Comparison of ENCODE assay signal across 12 cellular contexts in the genomic region with DNA sequence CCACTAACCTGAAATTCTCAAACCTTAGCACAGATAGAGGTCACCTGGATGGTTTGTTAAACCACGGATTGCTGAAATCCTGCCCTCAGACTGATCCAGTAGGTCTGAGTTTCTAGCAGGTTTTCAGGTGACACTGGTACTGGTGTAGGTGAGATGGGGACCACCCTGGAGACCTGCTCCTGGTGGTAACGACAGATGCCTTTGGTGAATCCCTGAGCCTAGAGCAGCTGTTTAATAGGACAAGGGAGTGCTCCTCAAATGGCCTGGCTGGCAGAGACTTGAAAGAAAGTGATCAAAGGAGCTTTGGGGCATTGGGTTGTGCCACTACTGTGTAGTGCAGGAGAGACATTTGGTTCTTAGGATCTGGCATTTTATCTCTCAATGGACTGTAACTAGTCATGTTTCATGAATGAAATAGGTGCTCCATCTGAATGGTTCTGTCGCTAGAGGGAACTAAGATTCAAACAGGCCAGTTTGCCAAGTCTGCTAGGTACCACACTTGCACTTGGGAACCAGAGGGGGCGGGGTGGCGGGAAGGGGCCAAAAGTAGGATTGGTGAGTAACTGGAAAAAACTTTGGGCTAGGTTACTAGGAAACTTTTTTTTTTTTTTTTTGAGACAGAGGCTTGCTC. TPM values are rescaled to one million over a fixed set of nuclear protein-coding genes. Genes with fewer than 3 reads are reported as not detected.
DNase-seq lines count a peak whose midpoint lies in the region; ATAC-seq and TF ChIP-seq lines count a peak whose summit lies in the region.
"Had no signal": no experiment of that assay in that cellular context is flagged by ENCODE, and none has a peak within 500 bp of the region (broad histone marks: within the 10 kb centered on the region; RNA-seq: fewer than 3 reads in every experiment).

No MANE protein-coding gene starts in this region.

- H3K4me3 ChIP-seq in cardiac muscle cell (no peak overlapping the region), fibroblast of mammary gland (ENCODE audit: control insufficient read depth, low read depth, low read length) (no peak overlapping the region)
- H3K4me3 ChIP-seq: lung had no signal

- peak in 1 of 2 donors; percentile 52 for DNase-seq in cardiac muscle cell (ENCODE audit: low read depth in 1 of 2, low spot score in 1 of 2)
- DNase-seq in left cardiac atrium: no peak
- DNase-seq in fibroblast of mammary gland (ENCODE audit: low read depth): peak; percentile 77
- DNase-seq in COR-L47 (lab: John Stamatoyannopoulos, UW): no peak
- no peak for DNase-seq in NCI-H1694 treated with DMSO at 0.1 percent for 48 hours (lab: John Stamatoyannopoulos, UW)
- DNase-seq in NCI-H1105 treated with DMSO at 0.1 percent for 48 hours (lab: John Stamatoyannopoulos, UW): no peak
- DNase-seq: activated B cell treated with CpG ODN at 0.5 μM for 24 hours; effector CD4-positive, alpha-beta T cell; stimulated activated CD4-positive, alpha-beta T cell treated with anti-CD3 and anti-CD28 coated beads, Interleukin-4, amount 100 ng/mL, for 1 hour had no signal

- intact Hi-C loops in left cardiac atrium (cut with DNase I): no loop called here

- ATAC-seq in left cardiac atrium (no peak), GM19397 (IDR thresholded peaks at IDR 0.05; ENCODE audit: unreplicated experiment) (no peak)

- no peaks in the 10 kb centered on the region for H3K27me3 ChIP-seq in cardiac muscle cell

- TF ChIP-seq POLR2A in Raji (IDR thresholded peaks at IDR 0.05; ENCODE audit: insufficient read depth, low read depth, low read length): peak; percentile 7; the same call in 1 of the 2 replicates

- peaks cover 30% of the 10 kb centered on the region for H3K36me3 ChIP-seq in cardiac muscle cell

- no peaks in the 10 kb centered on the region for H3K9me3 ChIP-seq in cardiac muscle cell (ENCODE audit: low read depth)

- peaks cover 8% of the 10 kb centered on the region for H3K4me1 ChIP-seq in cardiac muscle cell (ENCODE audit: low read depth)

- TF ChIP-seq CTCF in cardiac muscle cell (IDR thresholded peaks at IDR 0.05; ENCODE audit: low read depth, low read length) (no peak), fibroblast of mammary gland (conservative IDR thresholded peaks at IDR 0.05; ENCODE audit: control insufficient read depth, insufficient read depth, low read depth, low read length) (no peak)

- H3K27ac ChIP-seq in cardiac muscle cell: peak overlapping the region; percentile 64

RNA-seq across cellular contexts. Expression of gene IFI35, which starts 2.9 kb away (rescaled TPM):
- total RNA-seq in cardiac muscle cell: 4.7 and 6.8 TPM in 2 replicates
- 8.7 and 9.4 TPM in 2 replicates for polyA plus RNA-seq in cardiac muscle cell
- 10 to 100 TPM; 19.4 to 23.7 TPM for total RNA-seq in left cardiac atrium

RNA-seq across cellular contexts. Expression of gene RPL27, which starts 5.4 kb away (rescaled TPM):
- total RNA-seq in cardiac muscle cell (958 and 1,193 TPM in 2 replicates), left cardiac atrium (100 to 1,000 TPM; 722 to 820 TPM)
- 906 and 971 TPM in 2 replicates for polyA plus RNA-seq in cardiac muscle cell

RNA-seq across cellular contexts. Expression of gene VAT1, which starts 18.5 kb away (rescaled TPM):
- total RNA-seq in cardiac muscle cell (264 and 312 TPM in 2 replicates), left cardiac atrium (100 to 1,000 TPM; 115 to 118 TPM)
- polyA plus RNA-seq in cardiac muscle cell: 207 and 216 TPM in 2 replicates

RNA-seq across cellular contexts. Expression of gene RND2, which starts 21.4 kb away (rescaled TPM):
- 18.5 and 18.8 TPM in 2 replicates for total RNA-seq in cardiac muscle cell
- polyA plus RNA-seq in cardiac muscle cell: 19.9 and 23.1 TPM in 2 replicates
- total RNA-seq in left cardiac atrium: 1 to 10 TPM; 1.6 to 1.8 TPM

RNA-seq across cellular contexts. Expression of gene RUNDC1, which starts 23.3 kb away (rescaled TPM):
- total RNA-seq in cardiac muscle cell: 20.5 and 28.8 TPM in 2 replicates
- 33.8 and 39.0 TPM in 2 replicates for polyA plus RNA-seq in cardiac muscle cell
- 10 to 100 TPM in 1 of 2 donors, 1 to 10 TPM in 1; 9.3 to 14.5 TPM for total RNA-seq in left cardiac atrium
